ENCODE assay signal across 1 cellular context in the genomic region with DNA sequence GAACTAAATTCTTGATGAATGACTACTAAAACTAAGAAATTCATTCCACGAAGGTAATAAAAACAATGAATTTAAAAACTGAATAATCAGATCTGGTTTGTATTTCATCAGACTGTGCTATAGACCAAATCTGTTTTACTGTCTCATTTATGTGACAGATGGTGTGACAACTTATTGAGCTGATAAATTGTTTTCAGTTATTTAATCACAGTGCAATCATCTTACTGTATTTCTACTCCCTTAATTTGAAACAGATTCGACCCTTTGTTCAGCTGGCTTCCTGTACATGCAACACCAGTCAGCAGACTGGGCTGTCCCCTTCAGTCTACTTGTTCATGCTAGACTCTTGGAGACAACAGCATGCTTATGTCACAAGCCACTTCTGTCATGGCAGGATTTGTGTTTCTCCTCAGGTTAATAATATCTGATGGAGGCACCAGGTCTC.
TF ChIP-seq lines count a peak whose summit lies in the region.

No MANE protein-coding gene starts in this region.

TF ChIP-seq in IMR-90, 13 proteins besides CTCF, POLR2A, EP300 and RAD21 (continued from another document):
- no peak for TF ChIP-seq CHD1 (IDR thresholded peaks at IDR 0.05; ENCODE audit: low read depth, low read length)
- TF ChIP-seq CEBPB (IDR thresholded peaks at IDR 0.05; ENCODE audit: low read depth, low read length): no peak
- no peak for TF ChIP-seq MAFK (IDR thresholded peaks at IDR 0.05; ENCODE audit: low read depth, low read length)
